In the genomic region with DNA sequence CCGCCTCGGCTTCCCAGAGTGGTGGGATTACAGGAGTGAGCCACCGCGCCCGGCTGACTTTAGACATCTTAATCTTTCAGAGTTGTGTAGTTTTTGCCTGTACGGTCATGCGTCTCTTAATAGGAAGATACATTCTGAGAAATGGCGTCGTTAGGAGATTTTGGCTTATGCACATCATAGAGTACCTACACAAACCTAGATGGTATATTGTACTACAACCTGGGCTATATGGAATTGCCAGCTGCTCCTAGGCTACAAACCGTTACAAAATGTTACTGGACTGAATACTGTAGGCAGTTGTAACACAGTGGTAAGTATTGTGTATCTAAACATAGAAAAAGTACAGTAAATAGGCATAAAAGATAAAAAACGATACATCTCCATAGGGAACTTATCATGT, we compare ENCODE assay signal across 10 cellular contexts. TPM values are rescaled to one million over a fixed set of nuclear protein-coding genes. Genes with fewer than 3 reads are reported as not detected.
DNase-seq lines count a peak whose midpoint lies in the region; ATAC-seq and TF ChIP-seq lines count a peak whose summit lies in the region.
"Had no signal": no experiment of that assay in that cellular context is flagged by ENCODE, and none has a peak within 500 bp of the region (broad histone marks: within the 10 kb centered on the region; RNA-seq: fewer than 3 reads in every experiment).

No MANE protein-coding gene starts in this region.

- POLR2A ChIA-PET in CD8-positive, alpha-beta T cell (lab: Charles Lee) = interaction anchor here (0.9 kb wide), 1 partner anchor 42 kb away, joined by 3 read pairs; no protein-coding TSS in a partner anchor

- peaks cover 36% of the 10 kb centered on the region for H3K4me1 ChIP-seq in CD8-positive, alpha-beta T cell (ENCODE audit: insufficient read depth, low read length)
- H3K4me1 ChIP-seq in uterus = no peaks in the 10 kb centered on the region

- H3K27ac ChIP-seq in CD8-positive, alpha-beta T cell (ENCODE audit: low read depth, low read length) = no peak overlapping the region
- H3K27ac ChIP-seq in uterus = no peak overlapping the region

- CTCF ChIA-PET in CD8-positive, alpha-beta T cell (lab: Charles Lee) = interaction anchor here (0.6 to 2.4 kb wide), 12 partner anchors 8 to 122 kb away, joined by 3 to 13 read pairs (median 4); a partner anchor contains a TSS

- H3K36me3 Mint-ChIP-seq in CD8-positive, alpha-beta T cell = peaks cover 42% of the 10 kb centered on the region
- H3K36me3 Mint-ChIP-seq in IgD-negative memory B cell (peaks cover 3% of the 10 kb centered on the region), nephron (ENCODE audit: low read depth) (peaks cover 28% of the 10 kb centered on the region)
- peaks cover 25% of the 10 kb centered on the region for H3K36me3 Mint-ChIP-seq in activated naive CD8-positive, alpha-beta T cell treated with anti-CD3 and anti-CD28 coated beads, Interleukin-2, amount 50 U/mL, for 24 hours (ENCODE audit: low read depth)

- no peaks in the 10 kb centered on the region for H3K27me3 ChIP-seq in CD8-positive, alpha-beta T cell (ENCODE audit: insufficient read depth, low read length)
- no peaks in the 10 kb centered on the region for H3K27me3 ChIP-seq in uterus

- H3K27ac Mint-ChIP-seq in CD8-positive, alpha-beta T cell = peak overlapping the region; percentile 71
- H3K27ac Mint-ChIP-seq in IgD-negative memory B cell (peak overlapping the region in 1 of 3 donors; percentile 75), nephron (no peak overlapping the region)
- peak overlapping the region; percentile 60 for H3K27ac Mint-ChIP-seq in activated naive CD8-positive, alpha-beta T cell treated with anti-CD3 and anti-CD28 coated beads, Interleukin-2, amount 50 U/mL, for 24 hours

- H3K36me3 ChIP-seq in CD8-positive, alpha-beta T cell (ENCODE audit: insufficient read depth, low read length) = peaks cover 23% of the 10 kb centered on the region
- H3K36me3 ChIP-seq in uterus = no peaks in the 10 kb centered on the region

- H3K4me3 Mint-ChIP-seq in CD8-positive, alpha-beta T cell = peak overlapping the region; percentile 73
- peak overlapping the region; percentile 58 to 96 (median 73) for H3K4me3 Mint-ChIP-seq in IgD-negative memory B cell
- peak overlapping the region; percentile 97 for H3K4me3 Mint-ChIP-seq in activated naive CD8-positive, alpha-beta T cell treated with anti-CD3 and anti-CD28 coated beads, Interleukin-2, amount 50 U/mL, for 24 hours
- H3K4me3 Mint-ChIP-seq in nephron = peak overlapping the region; percentile 82 to 86 (median 86)

- no peak for TF ChIP-seq CTCF in CD8-positive, alpha-beta T cell (IDR thresholded peaks at IDR 0.05)
- TF ChIP-seq CTCF in nephron (IDR thresholded peaks at IDR 0.05; ENCODE audit: unreplicated experiment in 3 of 3) (no peak), uterus (IDR thresholded peaks at IDR 0.05) (no peak)

- ATAC-seq in CD8-positive, alpha-beta T cell = no peak
- no peak for ATAC-seq in activated naive CD8-positive, alpha-beta T cell treated with anti-CD3 and anti-CD28 coated beads, Interleukin-2, amount 50 U/mL, for 24 hours
- no peak for ATAC-seq in HG02642 (IDR thresholded peaks at IDR 0.05; ENCODE audit: poor library complexity, unreplicated experiment)

- TF ChIP-seq POLR2A in uterus (IDR thresholded peaks at IDR 0.05) = no peak

- no peaks in the 10 kb centered on the region for H3K9me3 Mint-ChIP-seq in CD8-positive, alpha-beta T cell
- H3K9me3 Mint-ChIP-seq in IgD-negative memory B cell = no peaks in the 10 kb centered on the region
- no peaks in the 10 kb centered on the region for H3K9me3 Mint-ChIP-seq in activated naive CD8-positive, alpha-beta T cell treated with anti-CD3 and anti-CD28 coated beads, Interleukin-2, amount 50 U/mL, for 24 hours
- no peaks in the 10 kb centered on the region for H3K9me3 Mint-ChIP-seq in nephron

- intact Hi-C loops in CD8-positive, alpha-beta T cell (cut with DNase I, micrococcal nuclease) = loop anchor here (2.0 to 5.0 kb wide), 3 partner anchors 19 to 63 kb away; a partner anchor contains a TSS
- intact Hi-C loops in uterus (cut with DNase I; ENCODE audit: low total_unique reads) = no loop called here

- DNase-seq in CD8-positive, alpha-beta T cell = no peak
- no peak for DNase-seq in activated naive CD8-positive, alpha-beta T cell treated with anti-CD3 and anti-CD28 coated beads, Interleukin-2, amount 50 U/mL, for 24 hours
- no peak for DNase-seq in uterus
- DNase-seq in AG08396 (ENCODE audit: low spot score) = no peak
- no peak for DNase-seq in HuH-7 (ENCODE audit: low spot score)
- DNase-seq: activated effector memory CD4-positive, alpha-beta T cell treated with Interleukin-2 at 50 U/mL for 16 hours; DMS79 had no signal

- H3K4me1 Mint-ChIP-seq in CD8-positive, alpha-beta T cell (ENCODE audit: low read depth) = peaks cover 49% of the 10 kb centered on the region
- H3K4me1 Mint-ChIP-seq in IgD-negative memory B cell = peaks cover 11 to 20% (median 11%) of the 10 kb centered on the region in 3 donors
- peaks cover 33% of the 10 kb centered on the region for H3K4me1 Mint-ChIP-seq in activated naive CD8-positive, alpha-beta T cell treated with anti-CD3 and anti-CD28 coated beads, Interleukin-2, amount 50 U/mL, for 24 hours
- peaks cover 13% of the 10 kb centered on the region for H3K4me1 Mint-ChIP-seq in nephron

- no peak overlapping the region for H3K4me3 ChIP-seq in CD8-positive, alpha-beta T cell (ENCODE audit: low read depth, low read length)
- peak overlapping the region in 1 of 2 donors; percentile 68 for H3K4me3 ChIP-seq in uterus

- H3K9me3 ChIP-seq in CD8-positive, alpha-beta T cell (ENCODE audit: low read length) = no peaks in the 10 kb centered on the region
- H3K9me3 ChIP-seq in uterus = no peaks in the 10 kb centered on the region

- no peaks in the 10 kb centered on the region for H3K27me3 Mint-ChIP-seq in CD8-positive, alpha-beta T cell (ENCODE audit: low read depth)
- H3K27me3 Mint-ChIP-seq in IgD-negative memory B cell (no peaks in the 10 kb centered on the region), nephron (ENCODE audit: low read depth) (no peaks in the 10 kb centered on the region)
- no peaks in the 10 kb centered on the region for H3K27me3 Mint-ChIP-seq in activated naive CD8-positive, alpha-beta T cell treated with anti-CD3 and anti-CD28 coated beads, Interleukin-2, amount 50 U/mL, for 24 hours

RNA-seq across cellular contexts. Expression of a gene that starts 1.3 kb away (rescaled TPM):
- 10 to 100 TPM; 37.0 to 37.1 TPM for total RNA-seq in CD8-positive, alpha-beta T cell
- polyA plus RNA-seq in IgD-negative memory B cell = 27.1 TPM
- total RNA-seq in uterus = 10 to 100 TPM in 3 of 4 donors, 1 to 10 TPM in 1; 8.2 to 22.3 (median 16.7) TPM

RNA-seq across cellular contexts. Expression of a gene that starts 11.4 kb away (rescaled TPM):
- total RNA-seq in CD8-positive, alpha-beta T cell = 1 to 10 TPM in 1 of 2 experiments, under 1 TPM in 1; 0.81 to 1.7 TPM
- 1.5 TPM for polyA plus RNA-seq in IgD-negative memory B cell
- 10 to 100 TPM in 2 of 4 donors, 1 to 10 TPM in 2; 2.3 to 15.5 (median 11.5) TPM for total RNA-seq in uterus

RNA-seq across cellular contexts. Expression of a gene that starts 12.0 kb away (rescaled TPM):
- total RNA-seq in CD8-positive, alpha-beta T cell = 10 to 100 TPM; 14.0 to 20.0 TPM
- polyA plus RNA-seq in IgD-negative memory B cell = 15.9 TPM
- total RNA-seq in uterus = 10 to 100 TPM in 3 of 4 donors, 1 to 10 TPM in 1; 5.1 to 22.4 (median 18.0) TPM

RNA-seq across cellular contexts. Expression of a gene that starts 17.0 kb away (rescaled TPM):
- total RNA-seq in CD8-positive, alpha-beta T cell = 1 to 10 TPM; 2.0 to 2.2 TPM
- polyA plus RNA-seq in IgD-negative memory B cell = 0.09 TPM
- 1 to 10 TPM in 1 of 4 donors, under 1 TPM in 1, not detected in 2; 0.28 to 1.2 TPM for total RNA-seq in uterus

RNA-seq across cellular contexts. Expression of a gene that starts 29.0 kb away (rescaled TPM):
- total RNA-seq in CD8-positive, alpha-beta T cell = 10 to 100 TPM; 23.1 to 25.1 TPM
- polyA plus RNA-seq in IgD-negative memory B cell = 11.9 TPM
- total RNA-seq in uterus = 1 to 10 TPM in 3 of 4 donors, not detected in 1; 5.1 to 7.6 (median 6.8) TPM

Comparison
In these comparisons a context has a peak if more than half of its experiments do, and no peak if none do; other contexts are left out.
1. H3K27ac Mint-ChIP-seq: peak in CD8-positive, alpha-beta T cell (single experiment) and activated naive CD8-positive, alpha-beta T cell treated with anti-CD3 and anti-CD28 coated beads, Interleukin-2, amount 50 U/mL, for 24 hours (single experiment); none in nephron (0 of 3).
2. Peak in every context shown above with its lines, with median percentiles within 50 percentile points of each other: H3K4me3 Mint-ChIP-seq.